18 cellular contexts compared by ENCODE assay signal in genomic region chr5:2465383-2465782, GRCh38.
"Had no signal": no experiment of that assay in that cellular context is flagged by ENCODE, and none has a peak within 500 bp of the region (broad histone marks: within the 10 kb centered on the region; RNA-seq: fewer than 3 reads in every experiment).

No MANE protein-coding gene starts in this region.

- H3K36me3 ChIP-seq: cardiac muscle cell, esophagus squamous epithelium, heart right ventricle, ovary, thyroid gland had no signal

- H3K27me3 ChIP-seq: ovary, thyroid gland had no signal

- H3K9me3 ChIP-seq: esophagus squamous epithelium, heart right ventricle, ovary, psoas muscle, thyroid gland had no signal

- H3K4me1 ChIP-seq: esophagus squamous epithelium, heart right ventricle, psoas muscle, thyroid gland had no signal

- H3K27ac ChIP-seq: cardiac muscle cell, esophagus squamous epithelium, heart right ventricle, ovary, psoas muscle, thyroid gland had no signal

- DNase-seq: activated CD4-positive, alpha-beta T cell treated with anti-CD3 and anti-CD28 coated beads, Interleukin-2, amount 50 U/mL, for 1 hour; activated CD8-positive, alpha-beta memory T cell treated with anti-CD3 and anti-CD28 coated beads for 24 hours; activated gamma-delta T cell treated with Interleukin-2 at 50 U/mL for 16 hours; effector memory CD4-positive, alpha-beta T cell; esophagus squamous epithelium; heart right ventricle; mesenchymal stem cell; naive thymus-derived CD4-positive, alpha-beta T cell; ovary; psoas muscle; right cardiac atrium; stimulated activated CD4-positive, alpha-beta T cell treated with anti-CD3 and anti-CD28 coated beads, Interleukin-2, amount 100 ng/mL, for 24 hours; stimulated activated naive CD4-positive, alpha-beta T cell treated with Interleukin-2 at 50 U/mL for 16 hours; thyroid gland had no signal

- H3K4me3 ChIP-seq: cardiac muscle cell, esophagus squamous epithelium, heart right ventricle, ovary, psoas muscle, thyroid gland had no signal

- H3K27ac Mint-ChIP-seq: activated naive CD4-positive, alpha-beta T cell treated with anti-CD3 and anti-CD28 coated beads, Interleukin-2, amount 50 U/mL, for 72 hours; dendritic cell treated with granulocyte-macrophage colony-stimulating factor and Interleukin-4, amounts not matched to agents 40 ng/mL and 50 ng/mL, for 4 days; naive thymus-derived CD4-positive, alpha-beta T cell had no signal

- H3K4me1 Mint-ChIP-seq: naive thymus-derived CD4-positive, alpha-beta T cell had no signal

- ATAC-seq: activated CD4-positive, CD25-positive, alpha-beta regulatory T cell treated with anti-CD3 and anti-CD28 coated beads, Interleukin-2, amount 50 U/mL, for 24 hours; activated naive CD4-positive, alpha-beta T cell treated with anti-CD3 and anti-CD28 coated beads, Interleukin-2, amount 50 U/mL, for 72 hours; heart right ventricle; naive thymus-derived CD4-positive, alpha-beta T cell; psoas muscle; right cardiac atrium had no signal

- H3K9me3 Mint-ChIP-seq: dendritic cell treated with granulocyte-macrophage colony-stimulating factor and Interleukin-4, amounts not matched to agents 40 ng/mL and 50 ng/mL, for 4 days had no signal

- H3K4me3 Mint-ChIP-seq: dendritic cell treated with granulocyte-macrophage colony-stimulating factor and Interleukin-4, amounts not matched to agents 40 ng/mL and 50 ng/mL, for 4 days; naive thymus-derived CD4-positive, alpha-beta T cell had no signal

- H3K27me3 Mint-ChIP-seq: dendritic cell treated with granulocyte-macrophage colony-stimulating factor and Interleukin-4, amounts not matched to agents 40 ng/mL and 50 ng/mL, for 4 days had no signal

- H3K36me3 Mint-ChIP-seq: activated naive CD4-positive, alpha-beta T cell treated with anti-CD3 and anti-CD28 coated beads, Interleukin-2, amount 50 U/mL, for 72 hours; naive thymus-derived CD4-positive, alpha-beta T cell had no signal
